Comparison of ENCODE assay signal across 22 cellular contexts in genomic region chr5:172141949-172142319, GRCh38. TPM values are rescaled to one million over a fixed set of nuclear protein-coding genes. Genes with fewer than 3 reads are reported as not detected.
A peak's percentile ranks its signal among the peaks of the same experiment; 100 is the strongest.
DNase-seq lines count a peak whose midpoint lies in the region; ATAC-seq, FAIRE-seq and TF ChIP-seq lines count a peak whose summit lies in the region.
"Had no signal": no experiment of that assay in that cellular context is flagged by ENCODE, and none has a peak within 500 bp of the region (broad histone marks: within the 10 kb centered on the region; RNA-seq: fewer than 3 reads in every experiment).

No MANE protein-coding gene starts in this region.

- intact Hi-C loops in activated CD4-positive, alpha-beta T cell treated with anti-CD3 and anti-CD28 coated beads for 36 hours (cut with DNase I, micrococcal nuclease): no loop called here
- intact Hi-C loops in OCI-LY7 (cut with micrococcal nuclease; ENCODE audit: unreplicated experiment): loop anchor here (2.0 kb wide), 1 partner anchor 33 kb away; no protein-coding TSS in a partner anchor
- intact Hi-C loops in sigmoid colon (cut with DNase I): no loop called here

- no peaks in the 10 kb centered on the region for H3K27me3 ChIP-seq in iPS-15b (ENCODE audit: control insufficient read depth, insufficient read depth, low read length)
- H3K27me3 ChIP-seq in sigmoid colon: no peaks in the 10 kb centered on the region
- H3K27me3 ChIP-seq: adrenal gland had no signal

- peak overlapping the region; percentile 44 for H3K4me2 ChIP-seq in OCI-LY7 (ENCODE audit: low read length)
- H3K4me2 ChIP-seq: A549 had no signal

- H3K27me3 Mint-ChIP-seq in activated CD4-positive, alpha-beta T cell treated with anti-CD3 and anti-CD28 coated beads for 36 hours: no peaks in the 10 kb centered on the region
- H3K27me3 Mint-ChIP-seq in activated CD4-positive, alpha-beta T cell treated with anti-CD3 and anti-CD28 coated beads, Interleukin-2, amount 10 ng/mL, durations not matched to agents 7 days and 5 days: no peaks in the 10 kb centered on the region
- no peaks in the 10 kb centered on the region for H3K27me3 Mint-ChIP-seq in progenitor cell of endocrine pancreas
- H3K27me3 Mint-ChIP-seq: stimulated activated memory B cell treated with anti-CD40 and anti-IgM and Interleukin-4, amounts not matched to agents 10 μg/mL and 1 μg/mL and 100 μg/mL, for 72 hours had no signal

- no TSS peak for BruUV-seq in OCI-LY7 (replicated peaks; lab: Mats Ljungman, UMichigan)

- H3K4me1 ChIP-seq in OCI-LY7 (ENCODE audit: insufficient read depth, low read length, poor library complexity, severe bottlenecking): peaks cover 50% of the 10 kb centered on the region
- no peaks in the 10 kb centered on the region for H3K4me1 ChIP-seq in iPS-15b (ENCODE audit: control insufficient read depth, insufficient read depth, low read length)
- H3K4me1 ChIP-seq in sigmoid colon: no peaks in the 10 kb centered on the region

- CTCF ChIA-PET in activated CD4-positive, alpha-beta T cell treated with anti-CD3 and anti-CD28 coated beads for 36 hours (lab: Charles Lee): interaction anchor here (0.6 to 1.5 kb wide), 3 partner anchors 11 to 150 kb away, joined by 3 read pairs; no protein-coding TSS in a partner anchor
- CTCF ChIA-PET in activated CD4-positive, alpha-beta T cell treated with anti-CD3 and anti-CD28 coated beads, Interleukin-2, amount 10 ng/mL, durations not matched to agents 7 days and 5 days (lab: Charles Lee): interaction anchor here (0.9 to 1.6 kb wide), 2 partner anchors 10 to 33 kb away, joined by 3 read pairs; no protein-coding TSS in a partner anchor
- CTCF ChIA-PET in OCI-LY7 (lab: Charles Lee; ENCODE audit: unreplicated experiment): no interaction called here

- H3K4me3 ChIP-seq in OCI-LY7 (ENCODE audit: low read depth, low read length, poor library complexity, severe bottlenecking) (no peak overlapping the region), iPS-15b (ENCODE audit: low read depth, low read length) (no peak overlapping the region), sigmoid colon (no peak overlapping the region)
- H3K4me3 ChIP-seq: A549, adrenal gland had no signal

- peak overlapping the region; percentile 47 for H3K9ac ChIP-seq in iPS-15b (ENCODE audit: low read depth, low read length)

- DNase-seq in activated CD4-positive, alpha-beta T cell treated with anti-CD3 and anti-CD28 coated beads for 36 hours: no peak
- no peak for DNase-seq in activated CD4-positive, alpha-beta T cell treated with anti-CD3 and anti-CD28 coated beads, Interleukin-2, amount 10 ng/mL, durations not matched to agents 7 days and 5 days
- DNase-seq in OCI-LY7 (ENCODE audit: low spot score): no peak
- no peak for DNase-seq in progenitor cell of endocrine pancreas (ENCODE audit: low spot score, unreplicated experiment)
- DNase-seq in frontal cortex (ENCODE audit: low spot score in 2 of 2): no peak
- DNase-seq in sigmoid colon: no peak
- DNase-seq in GM19240 (ENCODE audit: insufficient read length, low spot score): no peak
- DNase-seq: activated CD4-positive, alpha-beta T cell treated with anti-CD3 and anti-CD28 coated beads for 4 hours; activated T-cell treated with anti-CD3 and anti-CD28 coated beads, Interleukin-2, amount 50 U/mL, for 4 hours; adrenal gland; effector CD8-positive, alpha-beta T cell; GDM1; hippocampal formation; NCI-H446; T-helper 9 cell had no signal

- H3K36me3 ChIP-seq in OCI-LY7 (ENCODE audit: insufficient read depth, low read length): peaks cover 14% of the 10 kb centered on the region
- H3K36me3 ChIP-seq in iPS-15b (ENCODE audit: control insufficient read depth, insufficient read depth, low read length): no peaks in the 10 kb centered on the region
- H3K36me3 ChIP-seq in sigmoid colon: peaks cover 0 to 3% (median 0%) of the 10 kb centered on the region in 4 donors
- H3K36me3 ChIP-seq: adrenal gland had no signal

- no peak for TF ChIP-seq POLR2A in sigmoid colon (IDR thresholded peaks at IDR 0.05)

- no peak for TF ChIP-seq EP300 in sigmoid colon (IDR thresholded peaks at IDR 0.05)

- POLR2A ChIA-PET in activated CD4-positive, alpha-beta T cell treated with anti-CD3 and anti-CD28 coated beads for 36 hours (lab: Charles Lee): no interaction called here
- POLR2A ChIA-PET in activated CD4-positive, alpha-beta T cell treated with anti-CD3 and anti-CD28 coated beads, Interleukin-2, amount 10 ng/mL, durations not matched to agents 7 days and 5 days (lab: Charles Lee): no interaction called here
- POLR2A ChIA-PET in OCI-LY7 (lab: Charles Lee): interaction anchor here (0.6 to 1.5 kb wide), 3 partner anchors 13 to 28 kb away, joined by 3 read pairs; no protein-coding TSS in a partner anchor

- FAIRE-seq in frontal cortex (lab: Jason Lieb, UNC): no peak
- FAIRE-seq: A549, urothelium cell line had no signal

- H3K4me1 Mint-ChIP-seq in activated CD4-positive, alpha-beta T cell treated with anti-CD3 and anti-CD28 coated beads for 36 hours: peaks cover 77% of the 10 kb centered on the region
- H3K4me1 Mint-ChIP-seq in activated CD4-positive, alpha-beta T cell treated with anti-CD3 and anti-CD28 coated beads, Interleukin-2, amount 10 ng/mL, durations not matched to agents 7 days and 5 days: peaks cover 69% of the 10 kb centered on the region
- peaks cover 36% of the 10 kb centered on the region for H3K4me1 Mint-ChIP-seq in progenitor cell of endocrine pancreas (ENCODE audit: low read depth)

- no peak overlapping the region for H2AFZ ChIP-seq in OCI-LY7 (ENCODE audit: low read length)

- peaks cover 4% of the 10 kb centered on the region for H3K9me3 Mint-ChIP-seq in activated CD4-positive, alpha-beta T cell treated with anti-CD3 and anti-CD28 coated beads for 36 hours (ENCODE audit: low read depth)
- H3K9me3 Mint-ChIP-seq in activated CD4-positive, alpha-beta T cell treated with anti-CD3 and anti-CD28 coated beads, Interleukin-2, amount 10 ng/mL, durations not matched to agents 7 days and 5 days: peaks cover 3% of the 10 kb centered on the region
- peaks cover 3% of the 10 kb centered on the region for H3K9me3 Mint-ChIP-seq in progenitor cell of endocrine pancreas (ENCODE audit: low read depth)
- H3K9me3 Mint-ChIP-seq: activated T-cell treated with anti-CD3 and anti-CD28 coated beads, Interleukin-2, amount 50 U/mL, for 4 hours; stimulated activated memory B cell treated with anti-CD40 and anti-IgM and Interleukin-4, amounts not matched to agents 10 μg/mL and 1 μg/mL and 100 μg/mL, for 72 hours had no signal

- H3K9me3 ChIP-seq in OCI-LY7 (ENCODE audit: low read length) (peaks cover 5% of the 10 kb centered on the region; the same call in 1 of the 2 replicates), iPS-15b (ENCODE audit: control insufficient read depth, insufficient read depth, low read length) (no peaks in the 10 kb centered on the region), sigmoid colon (no peaks in the 10 kb centered on the region)
- H3K9me3 ChIP-seq: adrenal gland had no signal

- H4K20me1 ChIP-seq in OCI-LY7 (ENCODE audit: insufficient read depth, low read length): no peaks in the 10 kb centered on the region

- ATAC-seq in activated CD4-positive, alpha-beta T cell treated with anti-CD3 and anti-CD28 coated beads for 36 hours: no peak
- ATAC-seq: A549; activated T-cell treated with anti-CD3 and anti-CD28 coated beads, Interleukin-2, amount 50 U/mL, for 4 hours; HCT116; stimulated activated memory B cell treated with anti-CD40 and anti-IgM and Interleukin-4, amounts not matched to agents 10 μg/mL and 1 μg/mL and 100 μg/mL, for 72 hours had no signal

- H3K79me2 ChIP-seq in OCI-LY7 (ENCODE audit: insufficient read depth, low read depth, low read length): peaks cover 23% of the 10 kb centered on the region

- H3K27ac ChIP-seq in OCI-LY7 (ENCODE audit: low read depth, low read length, poor library complexity, severe bottlenecking) (peak overlapping the region; percentile 85), sigmoid colon (no peak overlapping the region)
- H3K27ac ChIP-seq: A549, adrenal gland had no signal

- no peaks in the 10 kb centered on the region for H3K9me2 ChIP-seq in OCI-LY7 (ENCODE audit: insufficient read depth, low read length)

- no peak overlapping the region for H3K4me3 Mint-ChIP-seq in activated CD4-positive, alpha-beta T cell treated with anti-CD3 and anti-CD28 coated beads for 36 hours
- H3K4me3 Mint-ChIP-seq in activated CD4-positive, alpha-beta T cell treated with anti-CD3 and anti-CD28 coated beads, Interleukin-2, amount 10 ng/mL, durations not matched to agents 7 days and 5 days: no peak overlapping the region
- H3K4me3 Mint-ChIP-seq in progenitor cell of endocrine pancreas (ENCODE audit: low read depth): no peak overlapping the region
- H3K4me3 Mint-ChIP-seq: activated T-cell treated with anti-CD3 and anti-CD28 coated beads, Interleukin-2, amount 50 U/mL, for 4 hours; stimulated activated memory B cell treated with anti-CD40 and anti-IgM and Interleukin-4, amounts not matched to agents 10 μg/mL and 1 μg/mL and 100 μg/mL, for 72 hours had no signal

- TF ChIP-seq CTCF in OCI-LY7 (conservative IDR thresholded peaks at IDR 0.05; ENCODE audit: low read length): no peak
- no peak for TF ChIP-seq CTCF in progenitor cell of endocrine pancreas (IDR thresholded peaks at IDR 0.05; ENCODE audit: unreplicated experiment)
- TF ChIP-seq CTCF in sigmoid colon (IDR thresholded peaks at IDR 0.05): no peak

- peaks cover 19% of the 10 kb centered on the region for H3K36me3 Mint-ChIP-seq in activated CD4-positive, alpha-beta T cell treated with anti-CD3 and anti-CD28 coated beads for 36 hours (ENCODE audit: low read depth)
- peaks cover 53% of the 10 kb centered on the region for H3K36me3 Mint-ChIP-seq in activated CD4-positive, alpha-beta T cell treated with anti-CD3 and anti-CD28 coated beads, Interleukin-2, amount 10 ng/mL, durations not matched to agents 7 days and 5 days (ENCODE audit: low read depth)
- peaks cover 2% of the 10 kb centered on the region for H3K36me3 Mint-ChIP-seq in progenitor cell of endocrine pancreas (ENCODE audit: insufficient read depth)

- H3K27ac Mint-ChIP-seq in activated CD4-positive, alpha-beta T cell treated with anti-CD3 and anti-CD28 coated beads for 36 hours: peak overlapping the region; percentile 34
- H3K27ac Mint-ChIP-seq in activated CD4-positive, alpha-beta T cell treated with anti-CD3 and anti-CD28 coated beads, Interleukin-2, amount 10 ng/mL, durations not matched to agents 7 days and 5 days: no peak overlapping the region
- peak overlapping the region; percentile 93 for H3K27ac Mint-ChIP-seq in progenitor cell of endocrine pancreas

- WGBS in sigmoid colon, 2 donors: 39 to 73% methylated on average over 5 of the region's 5 CpGs

RNA-seq across cellular contexts. Expression of gene STK10, which starts 46.1 kb away (rescaled TPM):
- total RNA-seq in activated CD4-positive, alpha-beta T cell treated with anti-CD3 and anti-CD28 coated beads for 36 hours: 100 to 1,000 TPM in 1 of 2 experiments, 10 to 100 TPM in 1; 83.1 to 144 TPM
- total RNA-seq in activated CD4-positive, alpha-beta T cell treated with anti-CD3 and anti-CD28 coated beads, Interleukin-2, amount 10 ng/mL, durations not matched to agents 7 days and 5 days: 100 to 1,000 TPM; 299 to 312 TPM
- total RNA-seq in OCI-LY7 (2014; rRNA removed; shearing (Covaris generic)): 53.1 and 53.7 TPM in 2 replicates
- total RNA-seq in OCI-LY7 (2022) (89.7 and 95.9 TPM in 2 replicates), progenitor cell of endocrine pancreas (18.1 and 18.3 TPM in 2 replicates), frontal cortex (4.5 TPM), sigmoid colon (10 to 100 TPM in 3 of 4 donors, 1 to 10 TPM in 1; 8.9 to 16.1 (median 12.6) TPM)
- 10 to 100 TPM in 1 of 3 donors, 1 to 10 TPM in 2; 4.2 to 28.6 (median 7.6) TPM for polyA plus RNA-seq in sigmoid colon

RNA-seq across cellular contexts. Expression of gene EFCAB9, which starts 52.0 kb away (rescaled TPM):
- not detected for total RNA-seq in activated CD4-positive, alpha-beta T cell treated with anti-CD3 and anti-CD28 coated beads for 36 hours
- total RNA-seq in activated CD4-positive, alpha-beta T cell treated with anti-CD3 and anti-CD28 coated beads, Interleukin-2, amount 10 ng/mL, durations not matched to agents 7 days and 5 days: not detected
- not detected in 2 replicates for total RNA-seq in OCI-LY7 (2014; rRNA removed; shearing (Covaris generic))
- total RNA-seq in OCI-LY7 (2022) (not detected in 2 replicates), progenitor cell of endocrine pancreas (not detected in 2 replicates), frontal cortex (not detected), sigmoid colon (not detected)
- polyA plus RNA-seq in sigmoid colon: not detected
- total RNA-seq: activated T-cell treated with anti-CD3 and anti-CD28 coated beads, Interleukin-2, amount 50 U/mL, for 4 hours; adrenal gland; cardiac septum; posterior vena cava had no signal
- polyA plus RNA-seq: A549, adrenal gland had no signal
